ENCODE assay signal across 13 cellular contexts in the genomic region with DNA sequence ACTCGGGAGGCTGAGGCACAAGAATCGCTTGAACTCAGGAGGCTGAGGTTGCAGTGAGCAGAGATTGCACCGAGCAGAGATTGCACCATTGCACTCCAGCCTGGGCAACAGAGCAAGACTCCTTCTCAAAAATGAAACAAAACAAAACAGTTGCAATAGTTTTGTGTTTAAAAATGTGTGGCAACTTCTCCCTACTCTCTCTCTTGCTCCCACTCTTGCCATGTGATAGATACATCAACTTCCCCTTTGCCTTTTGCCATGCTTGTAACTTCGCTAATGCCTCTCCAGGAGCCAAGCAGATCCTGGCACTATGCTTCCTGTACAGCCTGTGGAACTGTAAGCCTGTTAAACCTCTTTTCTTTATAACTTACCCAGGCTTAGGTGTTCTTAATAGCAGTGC.
"Had no signal": no experiment of that assay in that cellular context is flagged by ENCODE, and none has a peak within 500 bp of the region (broad histone marks: within the 10 kb centered on the region; RNA-seq: fewer than 3 reads in every experiment).

No MANE protein-coding gene starts in this region.

- H3K4me3 Mint-ChIP-seq: naive thymus-derived CD8-positive, alpha-beta T cell had no signal

- H3K36me3 Mint-ChIP-seq: naive thymus-derived CD8-positive, alpha-beta T cell had no signal

- H3K27ac Mint-ChIP-seq: naive thymus-derived CD8-positive, alpha-beta T cell had no signal

- H3K4me1 Mint-ChIP-seq: naive thymus-derived CD8-positive, alpha-beta T cell had no signal

- H3K4me3 ChIP-seq: esophagus muscularis mucosa, gastroesophageal sphincter, mucosa of descending colon, right atrium auricular region, sigmoid colon, skin epidermis had no signal

- DNase-seq: effector memory CD4-positive, alpha-beta T cell; glutamatergic neuron; mucosa of descending colon; naive thymus-derived CD8-positive, alpha-beta T cell; sigmoid colon; stimulated activated CD4-positive, alpha-beta T cell treated with anti-CD3 and anti-CD28 coated beads, Interleukin-2, amount 100 ng/mL, for 24 hours; stimulated activated naive CD4-positive, alpha-beta T cell treated with Interleukin-2 at 50 U/mL for 16 hours; trophoblast cell had no signal

- H3K27me3 ChIP-seq: esophagus muscularis mucosa, gastroesophageal sphincter, neutrophil, right atrium auricular region, sigmoid colon had no signal

- H3K9me3 ChIP-seq: esophagus muscularis mucosa, gastroesophageal sphincter, mucosa of descending colon, neutrophil, right atrium auricular region, sigmoid colon had no signal

- H3K4me1 ChIP-seq: esophagus muscularis mucosa, gastroesophageal sphincter, right atrium auricular region, sigmoid colon had no signal

- H3K36me3 ChIP-seq: esophagus muscularis mucosa, gastroesophageal sphincter, neutrophil, right atrium auricular region, sigmoid colon had no signal
